24 cellular contexts compared by ENCODE assay signal in genomic region chr11:40444151-40444550, GRCh38.
"Had no signal": no experiment of that assay in that cellular context is flagged by ENCODE, and none has a peak within 500 bp of the region (broad histone marks: within the 10 kb centered on the region; RNA-seq: fewer than 3 reads in every experiment).

No MANE protein-coding gene starts in this region.

- H3K27me3 ChIP-seq: gastrocnemius medialis, left lung, neutrophil, pancreas, right lobe of liver, stomach, thyroid gland, vagina had no signal

- H3K4me2 ChIP-seq: smooth muscle cell had no signal

- H3K4me3 ChIP-seq: coronary artery, gastrocnemius medialis, left lung, mucosa of descending colon, pancreas, right lobe of liver, smooth muscle cell, stomach, thyroid gland, vagina had no signal

- H3K9me3 ChIP-seq: gastrocnemius medialis, neutrophil, pancreas, thyroid gland, vagina had no signal

- ATAC-seq: gastrocnemius medialis; left cardiac atrium; left lung; mucosa of descending colon; natural killer cell treated with Interleukin-12 subunit alpha and Interleukin-12 subunit beta and Interleukin-15 and Interleukin-18, amount 100 ng/mL, for 72 hours; pancreas; right lobe of liver; stimulated activated effector memory CD8-positive, alpha-beta T cell treated with anti-CD3 and anti-CD28 coated beads, Interleukin-12 subunit alpha, Interleukin-12 subunit beta, amount 100 ng/mL, for 72 hours had no signal

- H3K27ac ChIP-seq: coronary artery, gastrocnemius medialis, left lung, neutrophil, pancreas, right lobe of liver, stomach, thyroid gland, vagina had no signal

- DNase-seq: dermis blood vessel endothelial cell; effector memory CD4-positive, alpha-beta T cell; gastrocnemius medialis; head of caudate nucleus; left cardiac atrium; left lung; mesenchymal stem cell; mucosa of descending colon; naive B cell; pancreas; right lobe of liver; stimulated activated CD4-positive, alpha-beta T cell treated with anti-CD3 and anti-CD28 coated beads, Interleukin-12 subunit alpha, Interleukin-12 subunit beta, amount 100 ng/mL, for 4 hours; stimulated activated CD4-positive, alpha-beta T cell treated with anti-CD3 and anti-CD28 coated beads, Interleukin-1b, Interleukin-23, amount 100 ng/mL, for 48 hours; stimulated activated CD4-positive, alpha-beta T cell treated with anti-CD3 and anti-CD28 coated beads, Interleukin-4, amount 100 ng/mL, for 1 hour; stimulated activated naive CD4-positive, alpha-beta T cell treated with Interleukin-2 at 50 U/mL for 16 hours; stomach; thyroid gland; trophoblast cell had no signal

- FAIRE-seq: pancreas had no signal

- H3K4me1 ChIP-seq: gastrocnemius medialis, left lung, pancreas, right lobe of liver, stomach, thyroid gland, vagina had no signal

- H3K36me3 ChIP-seq: gastrocnemius medialis, left lung, neutrophil, pancreas, right lobe of liver, stomach, thyroid gland, vagina had no signal
